Comparison of ENCODE assay signal across 14 cellular contexts in genomic region chr1:58204284-58204683, GRCh38.
DNase-seq lines count a peak whose midpoint lies in the region; ATAC-seq, FAIRE-seq and TF ChIP-seq lines count a peak whose summit lies in the region.
"Had no signal": no experiment of that assay in that cellular context is flagged by ENCODE, and none has a peak within 500 bp of the region (broad histone marks: within the 10 kb centered on the region; RNA-seq: fewer than 3 reads in every experiment).

No MANE protein-coding gene starts in this region.

- H3K9me2 ChIP-seq in OCI-LY7 (ENCODE audit: insufficient read depth, low read length) = no peaks in the 10 kb centered on the region

- BruUV-seq in OCI-LY7 (replicated peaks; lab: Mats Ljungman, UMichigan) = no TSS peak

- H4K20me1 ChIP-seq in OCI-LY7 (ENCODE audit: insufficient read depth, low read length) = no peaks in the 10 kb centered on the region

- H3K4me1 ChIP-seq in OCI-LY7 (ENCODE audit: insufficient read depth, low read length, poor library complexity, severe bottlenecking) = no peaks in the 10 kb centered on the region
- H3K4me1 ChIP-seq: uterus had no signal

- intact Hi-C loops in OCI-LY7 (cut with micrococcal nuclease; ENCODE audit: unreplicated experiment) = no loop called here
- intact Hi-C loops in left cardiac atrium (cut with DNase I) = no loop called here

- H3K4me3 ChIP-seq in AG10803 (ENCODE audit: low read length) (no peak overlapping the region), OCI-LY7 (ENCODE audit: low read depth, low read length, poor library complexity, severe bottlenecking) (no peak overlapping the region)
- H3K4me3 ChIP-seq: uterus had no signal

- FAIRE-seq in GM19239 (lab: Jason Lieb, UNC) = no peak

- H3K9me3 ChIP-seq in OCI-LY7 (ENCODE audit: low read length) = no peaks in the 10 kb centered on the region
- H3K9me3 ChIP-seq: uterus had no signal

- POLR2A ChIA-PET in OCI-LY7 (lab: Charles Lee) = interaction anchor here (0.6 kb wide), 1 partner anchor 1033 kb away, joined by 6 read pairs; no protein-coding TSS in a partner anchor

- ATAC-seq in left cardiac atrium = no peak
- ATAC-seq: activated CD8-positive, alpha-beta T cell treated with anti-CD3 and anti-CD28 coated beads for 36 hours had no signal

- CTCF ChIA-PET in OCI-LY7 (lab: Charles Lee; ENCODE audit: unreplicated experiment) = no interaction called here

- no peak overlapping the region for H2AFZ ChIP-seq in OCI-LY7 (ENCODE audit: low read length)

- no peak overlapping the region for H3K4me2 ChIP-seq in OCI-LY7 (ENCODE audit: low read length)

- H3K27ac ChIP-seq in OCI-LY7 (ENCODE audit: low read depth, low read length, poor library complexity, severe bottlenecking) = no peak overlapping the region
- H3K27ac ChIP-seq: uterus had no signal

- no peaks in the 10 kb centered on the region for H3K36me3 ChIP-seq in OCI-LY7 (ENCODE audit: insufficient read depth, low read length)
- H3K36me3 ChIP-seq: uterus had no signal

- DNase-seq in AG10803 (ENCODE audit: low read depth) (no peak), GM19239 (ENCODE audit: insufficient read length, low spot score) (peak; percentile 1), OCI-LY7 (ENCODE audit: low spot score) (no peak), germinal center (ENCODE audit: low spot score) (peak; percentile 3), NOMO-1 treated with dmso at 0.1 percent for 144 hours (lab: John Stamatoyannopoulos, UW; ENCODE audit: unreplicated experiment) (no peak), left cardiac atrium (no peak), superior temporal gyrus (ENCODE audit: extremely low spot score) (no peak), islet precursor cell (no peak)
- DNase-seq: activated CD8-positive, alpha-beta T cell treated with anti-CD3 and anti-CD28 coated beads for 36 hours; activated naive CD4-positive, alpha-beta T cell treated with anti-CD3 and anti-CD28 coated beads for 36 hours; MM.1S; NCI-H748 treated with DMSO at 0.1 percent for 48 hours; T-helper 1 cell; uterus had no signal

- H3K79me2 ChIP-seq in OCI-LY7 (ENCODE audit: insufficient read depth, low read depth, low read length) = no peaks in the 10 kb centered on the region

- TF ChIP-seq CTCF in AG10803 (conservative IDR thresholded peaks at IDR 0.05; ENCODE audit: low read length) = peak; percentile 34
- TF ChIP-seq CTCF in OCI-LY7 (conservative IDR thresholded peaks at IDR 0.05; ENCODE audit: low read length) = 0 out of 2 replicates have a peak, but pooled peaks have one; percentile 24

Comparison
In these comparisons a context has a peak if more than half of its experiments do, and no peak if none do; other contexts are left out.
1. DNase-seq: peak in GM19239 (single experiment) and germinal center (single experiment); none in AG10803 (single experiment), OCI-LY7 (single experiment), NOMO-1 treated with dmso at 0.1 percent for 144 hours (single experiment), left cardiac atrium (single experiment), superior temporal gyrus (single experiment) and islet precursor cell (single experiment).